Comparison of ENCODE assay signal across 8 cellular contexts in genomic region chr16:75555707-75556512, GRCh38. TPM values are rescaled to one million over a fixed set of nuclear protein-coding genes. Genes with fewer than 3 reads are reported as not detected.
DNase-seq lines count a peak whose midpoint lies in the region; FAIRE-seq lines count a peak whose summit lies in the region.

TMEM231 (minus strand) TSS chr16:75556252; CDS start chr16:75556209, 43 bp downstream.

- H2BK120ac ChIP-seq in neuronal stem cell (ENCODE audit: low read depth, low read length) = no peak within 1 kb of the TSS

- H3K4me1 ChIP-seq in neuronal stem cell (ENCODE audit: control insufficient read depth in 2 of 2, insufficient read depth in 1 of 2, low read depth in 1 of 2, low read length in 2 of 2) (peaks cover 5 to 19% of the 10 kb centered on the region in 2 donors), subcutaneous abdominal adipose tissue (ENCODE audit: control insufficient read depth in 5 of 5, insufficient read depth in 5 of 5, low read length in 5 of 5) (peaks cover 0 to 20% (median 19%) of the 10 kb centered on the region in 5 donors)

- peak within 1 kb of the TSS; percentile 97 for H2BK5ac ChIP-seq in neuronal stem cell (ENCODE audit: low read length)

- WGBS in neuronal stem cell (ENCODE audit: extremely low coverage in 2 of 2, insufficient read length in 2 of 2, insufficient replicate concordance in 1 of 2), 2 donors = no CpG with 5 or more reads among the region's 80 CpGs

- H3K4me3 ChIP-seq in neuronal stem cell (ENCODE audit: low read length in 2 of 2) (peak within 1 kb of the TSS; percentile 79 to 93), subcutaneous abdominal adipose tissue (ENCODE audit: low read depth in 1 of 5, low read length in 5 of 5) (peak within 1 kb of the TSS; percentile 77 to 81 (median 80))

- peak within 1 kb of the TSS; percentile 90 for H3K18ac ChIP-seq in neuronal stem cell (ENCODE audit: low read length)

- H3K9ac ChIP-seq in neuronal stem cell (ENCODE audit: low read depth, low read length, poor library complexity) (peak within 1 kb of the TSS; percentile 97), subcutaneous abdominal adipose tissue (ENCODE audit: low read length in 5 of 5) (peak within 1 kb of the TSS in 4 of 5 donors; percentile 46 to 77 (median 64))

- peak within 1 kb of the TSS; percentile 100 for H3K4me2 ChIP-seq in neuronal stem cell (ENCODE audit: insufficient read depth, low read length, poor library complexity, severe bottlenecking)

- H3K14ac ChIP-seq in neuronal stem cell (ENCODE audit: low read length) = peak within 1 kb of the TSS; percentile 84

- DNase-seq in G401 (ENCODE audit: low spot score) (peak; percentile 97), H4 (ENCODE audit: low spot score) (peak; percentile 93), LoVo (ENCODE audit: low spot score) (peak; percentile 90), SIG-M5 treated with dmso at 0.1 percent for 504 hours (lab: John Stamatoyannopoulos, UW; ENCODE audit: unreplicated experiment) (peak; percentile 90), frontal cortex (ENCODE audit: low spot score in 2 of 2) (peak; percentile 92 to 93), neuronal stem cell (ENCODE audit: low spot score) (peak; percentile 92)
- peak; percentile 82 to 96 (median 90) for DNase-seq in activated naive CD4-positive, alpha-beta T cell (lab: John Stamatoyannopoulos, UW)

- no peak for FAIRE-seq in frontal cortex (lab: Jason Lieb, UNC)

- peak within 1 kb of the TSS; percentile 87 for H3K23ac ChIP-seq in neuronal stem cell (ENCODE audit: low read depth, low read length, poor library complexity)

- H3K27me3 ChIP-seq in neuronal stem cell (ENCODE audit: control insufficient read depth in 3 of 3, insufficient read depth in 3 of 3, low read depth in 1 of 3, low read length in 3 of 3) (no peaks in the 10 kb centered on the region), subcutaneous abdominal adipose tissue (ENCODE audit: control insufficient read depth in 5 of 5, insufficient read depth in 4 of 5, low read length in 5 of 5) (no peaks in the 10 kb centered on the region)

- no peak within 1 kb of the TSS for H4K8ac ChIP-seq in neuronal stem cell (ENCODE audit: low read depth, low read length)

- in situ Hi-C loops in G401 (cut with HindIII; ENCODE audit: low sequenced_read_pairs) = no loop called here

- H3K27ac ChIP-seq in neuronal stem cell (replicated peaks; ENCODE audit: low read length) (peak within 1 kb of the TSS; percentile 50), subcutaneous abdominal adipose tissue (ENCODE audit: low read depth, low read length) (peak within 1 kb of the TSS; percentile 57)

- peak within 1 kb of the TSS; percentile 27 for H3K4ac ChIP-seq in neuronal stem cell (ENCODE audit: low read length)

- peak within 1 kb of the TSS; percentile 73 for H2AK5ac ChIP-seq in neuronal stem cell (ENCODE audit: low read depth, low read length)

- peaks cover 4% of the 10 kb centered on the region for H3K79me1 ChIP-seq in neuronal stem cell (ENCODE audit: low read depth, low read length)

- no peak within 1 kb of the TSS for H2BK12ac ChIP-seq in neuronal stem cell (ENCODE audit: low read length)

- peak within 1 kb of the TSS; percentile 95 for H2BK15ac ChIP-seq in neuronal stem cell (ENCODE audit: low read length)

- no peak within 1 kb of the TSS for H4K91ac ChIP-seq in neuronal stem cell (ENCODE audit: low read depth, low read length, poor library complexity)

- no peaks in the 10 kb centered on the region for H3K9me3 ChIP-seq in neuronal stem cell (replicated peaks in 1 of 2; ENCODE audit: control insufficient read depth in 2 of 2, insufficient read depth in 1 of 2, low read depth in 1 of 2, low read length in 2 of 2)
- no peaks in the 10 kb centered on the region for H3K9me3 ChIP-seq in subcutaneous abdominal adipose tissue (ENCODE audit: control insufficient read depth in 5 of 5, low read length in 5 of 5)

- no peaks in the 10 kb centered on the region for H3K36me3 ChIP-seq in neuronal stem cell (replicated peaks in 1 of 2; ENCODE audit: control insufficient read depth in 2 of 2, insufficient read depth in 2 of 2, low read length in 2 of 2)
- no peaks in the 10 kb centered on the region for H3K36me3 ChIP-seq in subcutaneous abdominal adipose tissue (ENCODE audit: control insufficient read depth in 5 of 5, insufficient read depth in 5 of 5, low read length in 5 of 5)

- H2AFZ ChIP-seq in neuronal stem cell (ENCODE audit: low read length) = peak within 1 kb of the TSS; percentile 90

RNA-seq across cellular contexts. Expression of gene TMEM231, which starts in this region (rescaled TPM):
- total RNA-seq in G401 (2014; rRNA removed; shearing (Covaris generic)) = 24.2 and 46.1 TPM in 2 replicates
- total RNA-seq in H4 (2014; rRNA removed; shearing (Covaris generic)) = 17.8 and 20.6 TPM in 2 replicates
- 14.3 TPM for total RNA-seq in frontal cortex
- 32.6 TPM for polyA plus RNA-seq in neuronal stem cell (2013, experiment 1 of 2)
- 30.7 TPM for polyA plus RNA-seq in neuronal stem cell (2013, experiment 2 of 2)

Comparison
In these comparisons a context has a peak if more than half of its experiments do, and no peak if none do; other contexts are left out.
1. Peak in every context shown above with its lines: DNase-seq, H3K4me3 ChIP-seq and H3K27ac ChIP-seq.